In genomic region chr11:57712256-57713150, GRCh38 we compare ENCODE assay signal across 1 cellular context.
TF ChIP-seq lines count a peak whose summit lies in the region.

TMX2 (plus strand) TSS chr11:57712593; CDS start chr11:57712619, 26 bp downstream.

TF ChIP-seq in K562, 482 proteins besides CTCF, POLR2A, EP300 and RAD21 (continued from another document and continues in another):
- TF ChIP-seq, protein P1, sequence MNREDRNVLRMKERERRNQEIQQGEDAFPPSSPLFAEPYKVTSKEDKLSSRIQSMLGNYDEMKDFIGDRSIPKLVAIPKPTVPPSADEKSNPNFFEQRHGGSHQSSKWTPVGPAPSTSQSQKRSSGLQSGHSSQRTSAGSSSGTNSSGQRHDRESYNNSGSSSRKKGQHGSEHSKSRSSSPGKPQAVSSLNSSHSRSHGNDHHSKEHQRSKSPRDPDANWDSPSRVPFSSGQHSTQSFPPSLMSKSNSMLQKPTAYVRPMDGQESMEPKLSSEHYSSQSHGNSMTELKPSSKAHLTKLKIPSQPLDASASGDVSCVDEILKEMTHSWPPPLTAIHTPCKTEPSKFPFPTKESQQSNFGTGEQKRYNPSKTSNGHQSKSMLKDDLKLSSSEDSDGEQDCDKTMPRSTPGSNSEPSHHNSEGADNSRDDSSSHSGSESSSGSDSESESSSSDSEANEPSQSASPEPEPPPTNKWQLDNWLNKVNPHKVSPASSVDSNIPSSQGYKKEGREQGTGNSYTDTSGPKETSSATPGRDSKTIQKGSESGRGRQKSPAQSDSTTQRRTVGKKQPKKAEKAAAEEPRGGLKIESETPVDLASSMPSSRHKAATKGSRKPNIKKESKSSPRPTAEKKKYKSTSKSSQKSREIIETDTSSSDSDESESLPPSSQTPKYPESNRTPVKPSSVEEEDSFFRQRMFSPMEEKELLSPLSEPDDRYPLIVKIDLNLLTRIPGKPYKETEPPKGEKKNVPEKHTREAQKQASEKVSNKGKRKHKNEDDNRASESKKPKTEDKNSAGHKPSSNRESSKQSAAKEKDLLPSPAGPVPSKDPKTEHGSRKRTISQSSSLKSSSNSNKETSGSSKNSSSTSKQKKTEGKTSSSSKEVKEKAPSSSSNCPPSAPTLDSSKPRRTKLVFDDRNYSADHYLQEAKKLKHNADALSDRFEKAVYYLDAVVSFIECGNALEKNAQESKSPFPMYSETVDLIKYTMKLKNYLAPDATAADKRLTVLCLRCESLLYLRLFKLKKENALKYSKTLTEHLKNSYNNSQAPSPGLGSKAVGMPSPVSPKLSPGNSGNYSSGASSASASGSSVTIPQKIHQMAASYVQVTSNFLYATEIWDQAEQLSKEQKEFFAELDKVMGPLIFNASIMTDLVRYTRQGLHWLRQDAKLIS (CRISPR knock-in tag; IDR thresholded peaks at IDR 0.05) = no peak
- TF ChIP-seq CHD7 (IDR thresholded peaks at IDR 0.05; ENCODE audit: low read depth, low read length) = no peak
- TF ChIP-seq PCBP1 (IDR thresholded peaks at IDR 0.05; ENCODE audit: low read depth, low read length, poor library complexity, severe bottlenecking) = no peak
- no peak for TF ChIP-seq RFX1 (IDR thresholded peaks at IDR 0.05)
- peak; percentile 65; the same call in 1 of the 2 replicates for TF ChIP-seq CEBPZ (IDR thresholded peaks at IDR 0.05; ENCODE audit: borderline replicate concordance, low read depth, low read length)
- no peak for TF ChIP-seq ZNF75A (CRISPR knock-in tag; IDR thresholded peaks at IDR 0.05)
- TF ChIP-seq E2F8 (IDR thresholded peaks at IDR 0.05; ENCODE audit: low read depth, partially characterized antibody) = peak; percentile 92
- TF ChIP-seq ZNF140 (CRISPR knock-in tag; IDR thresholded peaks at IDR 0.05) = no peak
- no peak for TF ChIP-seq SAFB (IDR thresholded peaks at IDR 0.05; ENCODE audit: borderline replicate concordance, low read depth, low read length)
- no peak for TF ChIP-seq ZSCAN32 (CRISPR knock-in tag; IDR thresholded peaks at IDR 0.05)
- TF ChIP-seq EWSR1 (IDR thresholded peaks at IDR 0.05; ENCODE audit: borderline replicate concordance, low read depth, partially characterized antibody) = no peak
- peak; percentile 46; the same call in 1 of the 2 replicates for TF ChIP-seq NR4A1 (CRISPR knock-in tag; IDR thresholded peaks at IDR 0.05)
- no peak for TF ChIP-seq NR4A1 (tag; IDR thresholded peaks at IDR 0.05)
- no peak for TF ChIP-seq ZNF589 (CRISPR knock-in tag; IDR thresholded peaks at IDR 0.05; ENCODE audit: low read depth)
- TF ChIP-seq, protein P2, sequence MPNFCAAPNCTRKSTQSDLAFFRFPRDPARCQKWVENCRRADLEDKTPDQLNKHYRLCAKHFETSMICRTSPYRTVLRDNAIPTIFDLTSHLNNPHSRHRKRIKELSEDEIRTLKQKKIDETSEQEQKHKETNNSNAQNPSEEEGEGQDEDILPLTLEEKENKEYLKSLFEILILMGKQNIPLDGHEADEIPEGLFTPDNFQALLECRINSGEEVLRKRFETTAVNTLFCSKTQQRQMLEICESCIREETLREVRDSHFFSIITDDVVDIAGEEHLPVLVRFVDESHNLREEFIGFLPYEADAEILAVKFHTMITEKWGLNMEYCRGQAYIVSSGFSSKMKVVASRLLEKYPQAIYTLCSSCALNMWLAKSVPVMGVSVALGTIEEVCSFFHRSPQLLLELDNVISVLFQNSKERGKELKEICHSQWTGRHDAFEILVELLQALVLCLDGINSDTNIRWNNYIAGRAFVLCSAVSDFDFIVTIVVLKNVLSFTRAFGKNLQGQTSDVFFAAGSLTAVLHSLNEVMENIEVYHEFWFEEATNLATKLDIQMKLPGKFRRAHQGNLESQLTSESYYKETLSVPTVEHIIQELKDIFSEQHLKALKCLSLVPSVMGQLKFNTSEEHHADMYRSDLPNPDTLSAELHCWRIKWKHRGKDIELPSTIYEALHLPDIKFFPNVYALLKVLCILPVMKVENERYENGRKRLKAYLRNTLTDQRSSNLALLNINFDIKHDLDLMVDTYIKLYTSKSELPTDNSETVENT (CRISPR knock-in tag; IDR thresholded peaks at IDR 0.05) = peak; percentile 81
- TF ChIP-seq ARID3A (IDR thresholded peaks at IDR 0.05; ENCODE audit: borderline replicate concordance, low read depth, low read length) = no peak
- no peak for TF ChIP-seq ZNF699 (CRISPR knock-in tag; IDR thresholded peaks at IDR 0.05; ENCODE audit: insufficient replicate concordance)
- TF ChIP-seq ARID2 (IDR thresholded peaks at IDR 0.05) = no peak
- no peak for TF ChIP-seq NR0B1 (IDR thresholded peaks at IDR 0.05; ENCODE audit: partially characterized antibody)
- TF ChIP-seq PCBP2 (IDR thresholded peaks at IDR 0.05; ENCODE audit: low read depth, low read length, poor library complexity, severe bottlenecking) = no peak
